13 cellular contexts compared by ENCODE assay signal in genomic region chr19:34276614-34277013, GRCh38. TPM values are rescaled to one million over a fixed set of nuclear protein-coding genes. Genes with fewer than 3 reads are reported as not detected.
DNase-seq lines count a peak whose midpoint lies in the region; ATAC-seq, FAIRE-seq and TF ChIP-seq lines count a peak whose summit lies in the region.
"Had no signal": no experiment of that assay in that cellular context is flagged by ENCODE, and none has a peak within 500 bp of the region (broad histone marks: within the 10 kb centered on the region; RNA-seq: fewer than 3 reads in every experiment).

No MANE protein-coding gene starts in this region.

- no peaks in the 10 kb centered on the region for H3K4me1 ChIP-seq in small intestine (ENCODE audit: control insufficient read depth in 2 of 2, insufficient read depth in 1 of 2, low read depth in 1 of 2, low read length in 1 of 2)
- H3K4me1 ChIP-seq in uterus = no peaks in the 10 kb centered on the region

- no peak overlapping the region for H3K27ac ChIP-seq in small intestine (ENCODE audit: low read depth in 1 of 2, low read length in 1 of 2)
- H3K27ac ChIP-seq in uterus = peak overlapping the region in 1 of 2 donors; percentile 14
- H3K27ac ChIP-seq: 22Rv1 had no signal

- ATAC-seq in HG03571 (IDR thresholded peaks at IDR 0.05; ENCODE audit: unreplicated experiment) = no peak
- no peak for ATAC-seq in effector memory CD8-positive, alpha-beta T cell (replicated peaks)
- ATAC-seq: activated CD8-positive, alpha-beta T cell treated with anti-CD3 and anti-CD28 coated beads for 36 hours had no signal

- DNase-seq in NCI-H1417 (lab: John Stamatoyannopoulos, UW) (peak; percentile 6 to 44 (median 8)), NCI-H1417 treated with DMSO at 0.1 percent for 48 hours (lab: John Stamatoyannopoulos, UW) (no peak), NCI-H526 treated with DMSO at 0.1 percent for 48 hours (lab: John Stamatoyannopoulos, UW) (peak; percentile 99), endothelial cell (ENCODE audit: low spot score) (no peak), small intestine (peak; percentile 37), uterus (no peak)
- no peak for DNase-seq in effector memory CD8-positive, alpha-beta T cell
- DNase-seq: activated CD8-positive, alpha-beta T cell treated with anti-CD3 and anti-CD28 coated beads for 36 hours; MM.1S; NK-92 treated with Interleukin-12 subunit alpha and Interleukin-12 subunit beta, amount 100 ng/mL, for 24 hours had no signal

- WGBS in small intestine, 3 donors = 25 to 63% (median 27%) methylated on average over 4 of the region's 4 CpGs

- H3K36me3 ChIP-seq in small intestine (ENCODE audit: control insufficient read depth in 2 of 2, insufficient read depth in 2 of 2, low read length in 2 of 2) (no peaks in the 10 kb centered on the region), uterus (no peaks in the 10 kb centered on the region)
- H3K36me3 ChIP-seq: adrenal gland had no signal

- peak overlapping the region; percentile 2 for H3K27ac Mint-ChIP-seq in endothelial cell (ENCODE audit: unreplicated experiment)
- peak overlapping the region in 1 of 2 donors; percentile 27 for H3K27ac Mint-ChIP-seq in effector memory CD8-positive, alpha-beta T cell
- H3K27ac Mint-ChIP-seq: activated CD8-positive, alpha-beta T cell treated with anti-CD3 and anti-CD28 coated beads for 36 hours had no signal

- H3K27me3 ChIP-seq in small intestine (ENCODE audit: control insufficient read depth in 2 of 2, insufficient read depth in 2 of 2, low read length in 2 of 2) (no peaks in the 10 kb centered on the region), uterus (no peaks in the 10 kb centered on the region)
- H3K27me3 ChIP-seq: adrenal gland had no signal

- H3K36me3 Mint-ChIP-seq in endothelial cell (ENCODE audit: low read depth, unreplicated experiment) = no peaks in the 10 kb centered on the region
- peaks cover 6% of the 10 kb centered on the region for H3K36me3 Mint-ChIP-seq in effector memory CD8-positive, alpha-beta T cell (ENCODE audit: insufficient read depth)

- no peak overlapping the region for H3K4me3 Mint-ChIP-seq in endothelial cell (ENCODE audit: unreplicated experiment)
- H3K4me3 Mint-ChIP-seq in effector memory CD8-positive, alpha-beta T cell = no peak overlapping the region
- H3K4me3 Mint-ChIP-seq: activated CD8-positive, alpha-beta T cell treated with anti-CD3 and anti-CD28 coated beads for 36 hours had no signal

- H3K9me3 Mint-ChIP-seq in endothelial cell (ENCODE audit: unreplicated experiment) = no peaks in the 10 kb centered on the region
- H3K9me3 Mint-ChIP-seq in effector memory CD8-positive, alpha-beta T cell = no peaks in the 10 kb centered on the region
- H3K9me3 Mint-ChIP-seq: activated CD8-positive, alpha-beta T cell treated with anti-CD3 and anti-CD28 coated beads for 36 hours had no signal

- H3K4me3 ChIP-seq in small intestine (ENCODE audit: low read depth in 1 of 2, low read length in 2 of 2) (no peak overlapping the region), uterus (no peak overlapping the region)
- H3K4me3 ChIP-seq: adrenal gland had no signal

- FAIRE-seq in small intestine (lab: Jason Lieb, UNC) = no peak

- intact Hi-C loops in uterus (cut with DNase I; ENCODE audit: low total_unique reads) = no loop called here

- no peak for TF ChIP-seq CTCF in endothelial cell (IDR thresholded peaks at IDR 0.05; ENCODE audit: unreplicated experiment)
- no peak for TF ChIP-seq CTCF in uterus (IDR thresholded peaks at IDR 0.05)

- peaks cover 40% of the 10 kb centered on the region for H3K4me1 Mint-ChIP-seq in endothelial cell (ENCODE audit: unreplicated experiment)
- peaks cover 29 to 31% of the 10 kb centered on the region in 2 donors for H3K4me1 Mint-ChIP-seq in effector memory CD8-positive, alpha-beta T cell (ENCODE audit: low read depth in 2 of 2)

- H3K27me3 Mint-ChIP-seq in endothelial cell (ENCODE audit: unreplicated experiment) = peaks cover 5% of the 10 kb centered on the region
- no peaks in the 10 kb centered on the region for H3K27me3 Mint-ChIP-seq in effector memory CD8-positive, alpha-beta T cell
- H3K27me3 Mint-ChIP-seq: activated CD8-positive, alpha-beta T cell treated with anti-CD3 and anti-CD28 coated beads for 36 hours had no signal

- TF ChIP-seq POLR2A in uterus (IDR thresholded peaks at IDR 0.05) = no peak

- H3K9me3 ChIP-seq in small intestine (ENCODE audit: control insufficient read depth, low read depth) (no peaks in the 10 kb centered on the region), uterus (no peaks in the 10 kb centered on the region)
- H3K9me3 ChIP-seq: adrenal gland had no signal

RNA-seq across cellular contexts. Expression of gene GARRE1, which starts 22.3 kb away (rescaled TPM):
- total RNA-seq in endothelial cell (ENCODE audit: unreplicated experiment) (49.0 TPM), uterus (10 to 100 TPM; 22.4 to 54.6 (median 43.0) TPM)
- 10 to 100 TPM in 1 of 3 donors, 1 to 10 TPM in 2; 2.7 to 10.9 (median 3.0) TPM for polyA plus RNA-seq in small intestine

Comparison
In these comparisons a context has a peak if more than half of its experiments do, and no peak if none do; other contexts are left out.
1. DNase-seq: peak in NCI-H1417 (3 of 3), NCI-H526 treated with DMSO at 0.1 percent for 48 hours (single experiment) and small intestine (single experiment); none in NCI-H1417 treated with DMSO at 0.1 percent for 48 hours (single experiment), endothelial cell (single experiment), effector memory CD8-positive, alpha-beta T cell (0 of 3) and uterus (0 of 2).